ENCODE assay signal across 8 cellular contexts in the genomic region with DNA sequence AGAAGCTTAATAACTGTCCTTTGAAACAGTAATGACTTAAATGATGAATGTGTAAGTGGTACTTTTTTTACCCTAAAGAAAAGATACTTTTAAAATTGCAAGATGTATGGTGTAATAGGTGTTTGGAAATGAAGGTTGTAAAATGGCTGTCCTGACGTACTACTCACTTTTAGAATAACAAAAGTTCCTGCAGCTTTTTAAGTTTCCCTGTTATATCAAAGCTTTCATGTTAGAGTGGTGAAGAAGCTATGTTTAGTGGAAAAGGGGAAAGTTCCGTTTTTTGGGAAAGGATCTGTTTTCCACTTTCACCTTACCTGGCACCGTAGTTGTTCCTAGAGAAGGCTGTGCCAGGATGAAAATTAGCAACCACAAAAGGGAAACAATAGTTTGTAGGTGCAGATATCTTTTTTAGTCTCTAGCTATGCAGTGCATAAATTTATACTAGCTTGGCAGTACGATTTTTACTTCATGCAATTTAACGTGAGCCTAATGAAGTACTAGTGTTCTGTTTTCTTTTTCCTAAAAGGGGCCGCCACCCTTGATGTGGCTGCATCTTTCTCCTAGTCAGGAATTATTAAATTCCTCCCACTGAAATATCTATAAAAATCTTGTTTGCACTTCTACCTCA. TPM values are rescaled to one million over a fixed set of nuclear protein-coding genes. Genes with fewer than 3 reads are reported as not detected.
DNase-seq lines count a peak whose midpoint lies in the region; ATAC-seq and TF ChIP-seq lines count a peak whose summit lies in the region.

No MANE protein-coding gene starts in this region.

- peak overlapping the region; percentile 86 for H3K4me3 ChIP-seq in iPS-20b (ENCODE audit: low read length)
- H3K4me3 ChIP-seq in stomach, result peak overlapping the region; percentile 70 to 88 (median 80)

- no peak for DNase-seq in activated CD4-positive, alpha-beta T cell treated with anti-CD3 and anti-CD28 coated beads for 36 hours
- DNase-seq in activated CD4-positive, alpha-beta T cell treated with anti-CD3 and anti-CD28 coated beads, Interleukin-2, amount 50 U/mL, for 1 hour, result no peak
- no peak for DNase-seq in activated CD8-positive, alpha-beta T cell treated with anti-CD3 and anti-CD28 coated beads, Interleukin-2, amount 10 ng/mL, durations not matched to agents 7 days and 5 days
- DNase-seq in stomach, result no peak
- no peak for DNase-seq in HEK293T (ENCODE audit: extremely low spot score)
- no peak for DNase-seq in NCI-H2081 (lab: John Stamatoyannopoulos, UW)

- CTCF ChIA-PET in activated CD4-positive, alpha-beta T cell treated with anti-CD3 and anti-CD28 coated beads for 36 hours (lab: Charles Lee), result interaction anchor here (0.7 to 4.9 kb wide), 15 partner anchors 8 to 207 kb away, joined by 3 to 53 read pairs (median 5); no protein-coding TSS in a partner anchor
- CTCF ChIA-PET in activated CD8-positive, alpha-beta T cell treated with anti-CD3 and anti-CD28 coated beads, Interleukin-2, amount 10 ng/mL, durations not matched to agents 7 days and 5 days (lab: Charles Lee), result interaction anchor here (0.7 to 5.2 kb wide), 15 partner anchors 9 to 497 kb away, joined by 3 to 68 read pairs (median 4); a partner anchor contains a TSS
- CTCF ChIA-PET in HEK293T (lab: Yijun Ruan, JAX), result interaction anchor here (1.0 to 2.9 kb wide), 4 partner anchors 12 to 409 kb away, joined by 3 to 15 read pairs (median 8); no protein-coding TSS in a partner anchor

- no peak for TF ChIP-seq POLR2A in stomach (IDR thresholded peaks at IDR 0.05)

- H3K9me3 Mint-ChIP-seq in activated CD4-positive, alpha-beta T cell treated with anti-CD3 and anti-CD28 coated beads for 36 hours (ENCODE audit: low read depth), result no peaks in the 10 kb centered on the region
- no peaks in the 10 kb centered on the region for H3K9me3 Mint-ChIP-seq in activated CD8-positive, alpha-beta T cell treated with anti-CD3 and anti-CD28 coated beads, Interleukin-2, amount 10 ng/mL, durations not matched to agents 7 days and 5 days (ENCODE audit: insufficient read depth)

- H3K36me3 ChIP-seq in iPS-20b (ENCODE audit: insufficient read depth, low read depth, low read length) (no peaks in the 10 kb centered on the region), stomach (no peaks in the 10 kb centered on the region)

- TF ChIP-seq EP300 in stomach (IDR thresholded peaks at IDR 0.05), result no peak

- intact Hi-C loops in activated CD4-positive, alpha-beta T cell treated with anti-CD3 and anti-CD28 coated beads for 36 hours (cut with DNase I, micrococcal nuclease), result loop anchor here (1.0 to 10.0 kb wide), 6 partner anchors 31 to 510 kb away; no protein-coding TSS in a partner anchor
- intact Hi-C loops in stomach (cut with DNase I; ENCODE audit: low total_unique reads), result no loop called here

- H3K27ac Mint-ChIP-seq in activated CD4-positive, alpha-beta T cell treated with anti-CD3 and anti-CD28 coated beads for 36 hours, result peak overlapping the region; percentile 83
- peak overlapping the region; percentile 74 for H3K27ac Mint-ChIP-seq in activated CD8-positive, alpha-beta T cell treated with anti-CD3 and anti-CD28 coated beads, Interleukin-2, amount 10 ng/mL, durations not matched to agents 7 days and 5 days

- peaks cover 5% of the 10 kb centered on the region for H3K27me3 Mint-ChIP-seq in activated CD4-positive, alpha-beta T cell treated with anti-CD3 and anti-CD28 coated beads for 36 hours
- H3K27me3 Mint-ChIP-seq in activated CD8-positive, alpha-beta T cell treated with anti-CD3 and anti-CD28 coated beads, Interleukin-2, amount 10 ng/mL, durations not matched to agents 7 days and 5 days (ENCODE audit: low read depth), result peaks cover 4% of the 10 kb centered on the region

- POLR2A ChIA-PET in activated CD4-positive, alpha-beta T cell treated with anti-CD3 and anti-CD28 coated beads for 36 hours (lab: Charles Lee), result interaction anchor here (0.8 to 1.2 kb wide), 3 partner anchors 25 to 31 kb away, joined by 3 to 4 read pairs (median 3); no protein-coding TSS in a partner anchor
- POLR2A ChIA-PET in activated CD8-positive, alpha-beta T cell treated with anti-CD3 and anti-CD28 coated beads, Interleukin-2, amount 10 ng/mL, durations not matched to agents 7 days and 5 days (lab: Charles Lee), result interaction anchor here (1.2 to 1.9 kb wide), 2 partner anchors 8 to 31 kb away, joined by 3 to 20 read pairs; no protein-coding TSS in a partner anchor
- POLR2A ChIA-PET in HEK293T (lab: Yijun Ruan, JAX), result interaction anchor here (1.0 to 1.5 kb wide), 2 partner anchors 32 to 207 kb away, joined by 3 to 5 read pairs; no protein-coding TSS in a partner anchor

- 14 to 20% (median 16%) methylated on average over 6 of the region's 6 CpGs for WGBS in stomach, 5 donors

- no peak for TF ChIP-seq CTCF in stomach (IDR thresholded peaks at IDR 0.05)

- peaks cover 24% of the 10 kb centered on the region for H3K4me1 Mint-ChIP-seq in activated CD4-positive, alpha-beta T cell treated with anti-CD3 and anti-CD28 coated beads for 36 hours
- peaks cover 31% of the 10 kb centered on the region for H3K4me1 Mint-ChIP-seq in activated CD8-positive, alpha-beta T cell treated with anti-CD3 and anti-CD28 coated beads, Interleukin-2, amount 10 ng/mL, durations not matched to agents 7 days and 5 days (ENCODE audit: low read depth)

- H3K4me1 ChIP-seq in iPS-20b (ENCODE audit: insufficient read depth, low read length), result peaks cover 29% of the 10 kb centered on the region
- peaks cover 0 to 51% (median 29%) of the 10 kb centered on the region in 4 donors for H3K4me1 ChIP-seq in stomach

- ATAC-seq in activated CD4-positive, alpha-beta T cell treated with anti-CD3 and anti-CD28 coated beads for 36 hours, result no peak
- no peak for ATAC-seq in activated CD8-positive, alpha-beta T cell treated with anti-CD3 and anti-CD28 coated beads, Interleukin-2, amount 10 ng/mL, durations not matched to agents 7 days and 5 days
- no peak for ATAC-seq in HG03196 (IDR thresholded peaks at IDR 0.05; ENCODE audit: unreplicated experiment)

- peak overlapping the region; percentile 95; the same call in 1 of the 2 replicates for H3K9ac ChIP-seq in iPS-20b (ENCODE audit: low read depth, low read length)

- H3K36me3 Mint-ChIP-seq in activated CD4-positive, alpha-beta T cell treated with anti-CD3 and anti-CD28 coated beads for 36 hours (ENCODE audit: low read depth), result no peaks in the 10 kb centered on the region
- H3K36me3 Mint-ChIP-seq in activated CD8-positive, alpha-beta T cell treated with anti-CD3 and anti-CD28 coated beads, Interleukin-2, amount 10 ng/mL, durations not matched to agents 7 days and 5 days (ENCODE audit: low read depth), result no peaks in the 10 kb centered on the region

- H3K27ac ChIP-seq in iPS-20b (ENCODE audit: low read length) (no peak overlapping the region), stomach (peak overlapping the region in 4 of 5 donors; percentile 96 to 100 (median 98))

- H3K27me3 ChIP-seq in iPS-20b (ENCODE audit: insufficient read depth, low read length), result no peaks in the 10 kb centered on the region; the same call in 1 of the 2 replicates
- H3K27me3 ChIP-seq in stomach, result no peaks in the 10 kb centered on the region

- H3K9me3 ChIP-seq in iPS-20b (ENCODE audit: insufficient read depth, low read depth, low read length) (no peaks in the 10 kb centered on the region), stomach (no peaks in the 10 kb centered on the region)

- H3K4me3 Mint-ChIP-seq in activated CD4-positive, alpha-beta T cell treated with anti-CD3 and anti-CD28 coated beads for 36 hours, result peak overlapping the region; percentile 88
- peak overlapping the region; percentile 80 for H3K4me3 Mint-ChIP-seq in activated CD8-positive, alpha-beta T cell treated with anti-CD3 and anti-CD28 coated beads, Interleukin-2, amount 10 ng/mL, durations not matched to agents 7 days and 5 days

TF ChIP-seq in HEK293T, 16 proteins besides CTCF, POLR2A, EP300 and RAD21:
- TF ChIP-seq FOXK2 (IDR thresholded peaks at IDR 0.05), result no peak
- TF ChIP-seq L3MBTL2 (conservative IDR thresholded peaks at IDR 0.05), result no peak
- TF ChIP-seq CTBP1 (IDR thresholded peaks at IDR 0.05; ENCODE audit: borderline replicate concordance), result no peak
- TF ChIP-seq FOXM1 (IDR thresholded peaks at IDR 0.05; ENCODE audit: borderline replicate concordance), result no peak
- TF ChIP-seq HDGF (IDR thresholded peaks at IDR 0.05; ENCODE audit: borderline replicate concordance), result no peak
- no peak for TF ChIP-seq SP1 (IDR thresholded peaks at IDR 0.05)
- no peak for TF ChIP-seq ARNT (IDR thresholded peaks at IDR 0.05)
TF ChIP-seq in HEK293T: peak in this region for 0.

RNA-seq across cellular contexts. Expression of a gene that starts 1.3 kb away (rescaled TPM):
- total RNA-seq in activated CD4-positive, alpha-beta T cell treated with anti-CD3 and anti-CD28 coated beads for 36 hours, result 100 to 1,000 TPM; 107 to 162 TPM
- 10 to 100 TPM; 75.9 to 90.2 TPM for total RNA-seq in activated CD8-positive, alpha-beta T cell treated with anti-CD3 and anti-CD28 coated beads, Interleukin-2, amount 10 ng/mL, durations not matched to agents 7 days and 5 days
- total RNA-seq in stomach, result 100 to 1,000 TPM in 4 of 5 donors, 10 to 100 TPM in 1; 79.0 to 531 (median 143) TPM
- polyA plus RNA-seq in stomach, result 10 to 100 TPM in 2 of 3 donors, 1 to 10 TPM in 1; 7.5 to 28.3 (median 19.8) TPM
